In the genomic region with DNA sequence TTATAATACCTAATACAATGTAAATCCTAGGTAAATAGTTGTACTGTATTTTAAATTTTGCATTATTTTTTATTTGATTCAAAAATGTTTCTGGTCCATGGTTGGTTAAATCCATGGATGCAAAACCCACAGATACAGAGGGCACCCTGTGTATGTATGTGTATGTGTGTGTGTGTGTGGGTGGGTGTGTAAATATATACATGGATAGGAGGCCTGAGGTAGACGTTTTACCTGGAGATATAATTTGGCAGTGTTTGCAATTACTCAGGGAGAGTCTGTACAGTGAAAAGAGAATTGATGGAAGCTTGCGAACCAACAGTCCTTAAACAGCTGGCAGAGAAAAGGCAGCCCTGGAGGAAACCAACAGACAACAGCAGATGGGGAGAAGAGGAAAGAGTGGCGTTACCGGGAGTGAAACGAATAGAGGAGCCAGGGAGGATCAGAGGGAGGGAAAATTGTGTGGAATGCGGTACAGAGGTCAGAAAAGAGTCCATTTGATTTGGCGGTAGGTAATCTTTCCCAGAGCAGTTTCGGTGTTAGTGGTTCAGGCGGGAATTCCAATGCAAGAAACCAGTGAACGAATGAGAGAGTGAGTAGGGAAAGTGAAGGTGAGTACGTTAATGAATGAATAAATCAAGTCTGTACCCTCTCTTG, we compare ENCODE assay signal across 1 cellular context.
A peak's percentile ranks its signal among the peaks of the same experiment; 100 is the strongest.
TF ChIP-seq lines count a peak whose summit lies in the region.

No MANE protein-coding gene starts in this region.

TF ChIP-seq in K562, 482 proteins besides CTCF, POLR2A, EP300 and RAD21 (continued from another document and continues in another):
- TF ChIP-seq, protein P1, sequence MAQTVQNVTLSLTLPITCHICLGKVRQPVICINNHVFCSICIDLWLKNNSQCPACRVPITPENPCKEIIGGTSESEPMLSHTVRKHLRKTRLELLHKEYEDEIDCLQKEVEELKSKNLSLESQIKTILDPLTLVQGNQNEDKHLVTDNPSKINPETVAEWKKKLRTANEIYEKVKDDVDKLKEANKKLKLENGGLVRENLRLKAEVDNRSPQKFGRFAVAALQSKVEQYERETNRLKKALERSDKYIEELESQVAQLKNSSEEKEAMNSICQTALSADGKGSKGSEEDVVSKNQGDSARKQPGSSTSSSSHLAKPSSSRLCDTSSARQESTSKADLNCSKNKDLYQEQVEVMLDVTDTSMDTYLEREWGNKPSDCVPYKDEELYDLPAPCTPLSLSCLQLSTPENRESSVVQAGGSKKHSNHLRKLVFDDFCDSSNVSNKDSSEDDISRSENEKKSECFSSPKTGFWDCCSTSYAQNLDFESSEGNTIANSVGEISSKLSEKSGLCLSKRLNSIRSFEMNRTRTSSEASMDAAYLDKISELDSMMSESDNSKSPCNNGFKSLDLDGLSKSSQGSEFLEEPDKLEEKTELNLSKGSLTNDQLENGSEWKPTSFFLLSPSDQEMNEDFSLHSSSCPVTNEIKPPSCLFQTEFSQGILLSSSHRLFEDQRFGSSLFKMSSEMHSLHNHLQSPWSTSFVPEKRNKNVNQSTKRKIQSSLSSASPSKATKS (CRISPR knock-in tag; IDR thresholded peaks at IDR 0.05), result no peak
- peak; percentile 74 for TF ChIP-seq MIER1 (IDR thresholded peaks at IDR 0.05; ENCODE audit: low read depth)
- TF ChIP-seq CAMTA2 (CRISPR knock-in tag; conservative IDR thresholded peaks at IDR 0.05), result no peak
- no peak for TF ChIP-seq ELF2 (CRISPR knock-in tag; IDR thresholded peaks at IDR 0.05)
- no peak for TF ChIP-seq IRF2 (CRISPR knock-in tag; IDR thresholded peaks at IDR 0.05)
- no peak for TF ChIP-seq POLR2AphosphoS2 (IDR thresholded peaks at IDR 0.05; ENCODE audit: low read length)
- no peak; the same call in 1 of the 2 replicates for TF ChIP-seq SIN3B (IDR thresholded peaks at IDR 0.05; ENCODE audit: low read depth)
- TF ChIP-seq E2F5 (CRISPR knock-in tag; IDR thresholded peaks at IDR 0.05), result no peak
- no peak for TF ChIP-seq ZNF398 (CRISPR knock-in tag; IDR thresholded peaks at IDR 0.05)
- no peak for TF ChIP-seq CHAMP1 (IDR thresholded peaks at IDR 0.05)
- no peak for TF ChIP-seq HNRNPH1 (optimal IDR thresholded peaks at IDR 0.05; ENCODE audit: low read depth, low read length)
- no peak for TF ChIP-seq CREB3L1 (IDR thresholded peaks at IDR 0.05; ENCODE audit: borderline replicate concordance, low read depth)
- TF ChIP-seq, protein P2, sequence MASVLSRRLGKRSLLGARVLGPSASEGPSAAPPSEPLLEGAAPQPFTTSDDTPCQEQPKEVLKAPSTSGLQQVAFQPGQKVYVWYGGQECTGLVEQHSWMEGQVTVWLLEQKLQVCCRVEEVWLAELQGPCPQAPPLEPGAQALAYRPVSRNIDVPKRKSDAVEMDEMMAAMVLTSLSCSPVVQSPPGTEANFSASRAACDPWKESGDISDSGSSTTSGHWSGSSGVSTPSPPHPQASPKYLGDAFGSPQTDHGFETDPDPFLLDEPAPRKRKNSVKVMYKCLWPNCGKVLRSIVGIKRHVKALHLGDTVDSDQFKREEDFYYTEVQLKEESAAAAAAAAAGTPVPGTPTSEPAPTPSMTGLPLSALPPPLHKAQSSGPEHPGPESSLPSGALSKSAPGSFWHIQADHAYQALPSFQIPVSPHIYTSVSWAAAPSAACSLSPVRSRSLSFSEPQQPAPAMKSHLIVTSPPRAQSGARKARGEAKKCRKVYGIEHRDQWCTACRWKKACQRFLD (CRISPR knock-in tag; IDR thresholded peaks at IDR 0.05), result peak; percentile 77
- no peak for TF ChIP-seq HIVEP1 (CRISPR knock-in tag; IDR thresholded peaks at IDR 0.05)
- TF ChIP-seq CBFA2T3 (IDR thresholded peaks at IDR 0.05), result no peak
- TF ChIP-seq MTA2 (IDR thresholded peaks at IDR 0.05; ENCODE audit: low read depth), result 0 out of 2 replicates have a peak, but pooled peaks have one; percentile 31
- no peak for TF ChIP-seq TFAP4 (CRISPR knock-in tag; IDR thresholded peaks at IDR 0.05; ENCODE audit: borderline replicate concordance)
- TF ChIP-seq, protein P3, sequence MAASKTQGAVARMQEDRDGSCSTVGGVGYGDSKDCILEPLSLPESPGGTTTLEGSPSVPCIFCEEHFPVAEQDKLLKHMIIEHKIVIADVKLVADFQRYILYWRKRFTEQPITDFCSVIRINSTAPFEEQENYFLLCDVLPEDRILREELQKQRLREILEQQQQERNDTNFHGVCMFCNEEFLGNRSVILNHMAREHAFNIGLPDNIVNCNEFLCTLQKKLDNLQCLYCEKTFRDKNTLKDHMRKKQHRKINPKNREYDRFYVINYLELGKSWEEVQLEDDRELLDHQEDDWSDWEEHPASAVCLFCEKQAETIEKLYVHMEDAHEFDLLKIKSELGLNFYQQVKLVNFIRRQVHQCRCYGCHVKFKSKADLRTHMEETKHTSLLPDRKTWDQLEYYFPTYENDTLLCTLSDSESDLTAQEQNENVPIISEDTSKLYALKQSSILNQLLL (CRISPR knock-in tag; IDR thresholded peaks at IDR 0.05; ENCODE audit: borderline replicate concordance), result no peak
- no peak for TF ChIP-seq SIN3A (IDR thresholded peaks at IDR 0.05; ENCODE audit: borderline replicate concordance in 2 of 2, control insufficient read depth in 1 of 2, low read depth in 2 of 2, low read length in 2 of 2)
- TF ChIP-seq GTF2A2 (tag; IDR thresholded peaks at IDR 0.05), result no peak
- TF ChIP-seq ATF1 (CRISPR knock-in tag; IDR thresholded peaks at IDR 0.05), result no peak
- TF ChIP-seq ATF1 (tag; IDR thresholded peaks at IDR 0.05), result no peak
- TF ChIP-seq GABPA (tag; conservative IDR thresholded peaks at IDR 0.05; ENCODE audit: low read depth), result no peak
- 0 out of 2 replicates have a peak, but pooled peaks have one; percentile 39 for TF ChIP-seq PYGO2 (tag; IDR thresholded peaks at IDR 0.05)
- TF ChIP-seq BRF1 (IDR thresholded peaks at IDR 0.05; ENCODE audit: borderline replicate concordance, extremely low read depth, insufficient read length), result no peak
- no peak for TF ChIP-seq ZNF79 (CRISPR knock-in tag; IDR thresholded peaks at IDR 0.05; ENCODE audit: low read depth)
- no peak; the same call in 1 of the 2 replicates for TF ChIP-seq SMARCC2 (IDR thresholded peaks at IDR 0.05; ENCODE audit: low read depth)
- TF ChIP-seq EZH2 (IDR thresholded peaks at IDR 0.05; ENCODE audit: borderline replicate concordance, low read depth, low read length), result no peak
- TF ChIP-seq EGR1 (conservative IDR thresholded peaks at IDR 0.05), result peak; percentile 58
- TF ChIP-seq SMARCA4 (IDR thresholded peaks at IDR 0.05), result peak; percentile 62
- TF ChIP-seq ESRRA (IDR thresholded peaks at IDR 0.05; ENCODE audit: borderline replicate concordance, low read depth), result no peak
- no peak for TF ChIP-seq ELF4 (CRISPR knock-in tag; IDR thresholded peaks at IDR 0.05)
- TF ChIP-seq PCBP2 (IDR thresholded peaks at IDR 0.05; ENCODE audit: low read depth, low read length, poor library complexity, severe bottlenecking), result no peak
- TF ChIP-seq ZNF165 (CRISPR knock-in tag; IDR thresholded peaks at IDR 0.05; ENCODE audit: borderline replicate concordance), result no peak
- peak; percentile 92; the same call in 1 of the 2 replicates for TF ChIP-seq LARP7 (IDR thresholded peaks at IDR 0.05)
- TF ChIP-seq, protein P4, sequence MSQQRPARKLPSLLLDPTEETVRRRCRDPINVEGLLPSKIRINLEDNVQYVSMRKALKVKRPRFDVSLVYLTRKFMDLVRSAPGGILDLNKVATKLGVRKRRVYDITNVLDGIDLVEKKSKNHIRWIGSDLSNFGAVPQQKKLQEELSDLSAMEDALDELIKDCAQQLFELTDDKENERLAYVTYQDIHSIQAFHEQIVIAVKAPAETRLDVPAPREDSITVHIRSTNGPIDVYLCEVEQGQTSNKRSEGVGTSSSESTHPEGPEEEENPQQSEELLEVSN (IDR thresholded peaks at IDR 0.05; ENCODE audit: borderline replicate concordance in 1 of 2, extremely low read depth in 1 of 2, insufficient read depth in 1 of 2, insufficient read length in 1 of 2, low read depth in 1 of 2, low read length in 1 of 2, poor library complexity in 1 of 2, severe bottlenecking in 1 of 2), result no peak
- TF ChIP-seq, protein P5, sequence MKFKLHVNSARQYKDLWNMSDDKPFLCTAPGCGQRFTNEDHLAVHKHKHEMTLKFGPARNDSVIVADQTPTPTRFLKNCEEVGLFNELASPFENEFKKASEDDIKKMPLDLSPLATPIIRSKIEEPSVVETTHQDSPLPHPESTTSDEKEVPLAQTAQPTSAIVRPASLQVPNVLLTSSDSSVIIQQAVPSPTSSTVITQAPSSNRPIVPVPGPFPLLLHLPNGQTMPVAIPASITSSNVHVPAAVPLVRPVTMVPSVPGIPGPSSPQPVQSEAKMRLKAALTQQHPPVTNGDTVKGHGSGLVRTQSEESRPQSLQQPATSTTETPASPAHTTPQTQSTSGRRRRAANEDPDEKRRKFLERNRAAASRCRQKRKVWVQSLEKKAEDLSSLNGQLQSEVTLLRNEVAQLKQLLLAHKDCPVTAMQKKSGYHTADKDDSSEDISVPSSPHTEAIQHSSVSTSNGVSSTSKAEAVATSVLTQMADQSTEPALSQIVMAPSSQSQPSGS (CRISPR knock-in tag; IDR thresholded peaks at IDR 0.05), result no peak
- TF ChIP-seq SRSF3 (IDR thresholded peaks at IDR 0.05; ENCODE audit: insufficient read depth, low read length), result no peak
- peak; percentile 44 for TF ChIP-seq NCOA4 (IDR thresholded peaks at IDR 0.05; ENCODE audit: partially characterized antibody)
- TF ChIP-seq KHSRP (IDR thresholded peaks at IDR 0.05), result 0 out of 2 replicates have a peak, but pooled peaks have one; percentile 31
- no peak for TF ChIP-seq ZNF780A (CRISPR knock-in tag; IDR thresholded peaks at IDR 0.05)
- TF ChIP-seq TGIF2 (CRISPR knock-in tag; IDR thresholded peaks at IDR 0.05), result no peak
- TF ChIP-seq TCF3 (CRISPR knock-in tag; IDR thresholded peaks at IDR 0.05), result no peak
- peak; percentile 16; the same call in 1 of the 2 replicates for TF ChIP-seq CC2D1A (IDR thresholded peaks at IDR 0.05)
- no peak for TF ChIP-seq PPARD (CRISPR knock-in tag; IDR thresholded peaks at IDR 0.05)
- no peak for TF ChIP-seq KAT8 (IDR thresholded peaks at IDR 0.05; ENCODE audit: low read depth)
- TF ChIP-seq HDAC1 (IDR thresholded peaks at IDR 0.05), result peak in 1 of 2 experiments; percentile 66; a peak in 2 of 4 replicates
- no peak for TF ChIP-seq ZNF384 (IDR thresholded peaks at IDR 0.05; ENCODE audit: low read depth, low read length)
- peak; percentile 92; the same call in 1 of the 2 replicates for TF ChIP-seq ZC3H4 (CRISPR knock-in tag; IDR thresholded peaks at IDR 0.05; ENCODE audit: borderline replicate concordance)
- no peak for TF ChIP-seq SAFB2 (IDR thresholded peaks at IDR 0.05; ENCODE audit: borderline replicate concordance, low read depth, low read length, severe bottlenecking)
- no peak for TF ChIP-seq ZNF232 (CRISPR knock-in tag; IDR thresholded peaks at IDR 0.05)
- TF ChIP-seq KDM1A (IDR thresholded peaks at IDR 0.05), result no peak
